In the genomic region with DNA sequence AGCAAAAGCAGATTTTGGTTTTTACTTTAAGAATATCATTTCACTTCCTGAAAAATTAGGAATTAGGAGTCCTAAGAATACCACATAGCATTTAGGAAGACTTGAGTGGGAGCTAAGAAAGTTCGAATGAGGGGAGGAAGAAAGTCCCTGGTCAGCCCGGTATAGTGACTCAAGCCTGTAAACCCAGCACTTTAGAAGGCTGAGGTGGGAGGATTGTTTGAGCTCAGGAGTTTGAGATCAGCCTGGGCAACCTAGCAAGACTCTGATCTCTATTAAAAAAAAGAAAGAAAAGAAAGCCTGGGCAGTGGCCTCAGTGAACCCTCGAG, we compare ENCODE assay signal across 1 cellular context.
A peak's percentile ranks its signal among the peaks of the same experiment; 100 is the strongest.
TF ChIP-seq lines count a peak whose summit lies in the region.
"Not testable (repeated sequence)": the region's sequence is repeated elsewhere in the genome, so short reads cannot be mapped to it uniquely, and the experiment has no call there.

No MANE protein-coding gene starts in this region.

TF ChIP-seq in K562, 482 proteins besides CTCF, POLR2A, EP300 and RAD21:
- TF ChIP-seq BACH1 (tag; IDR thresholded peaks at IDR 0.05) (peak; percentile 26; the same call in 1 of the 2 replicates), MYC (CRISPR knock-in tag; IDR thresholded peaks at IDR 0.05; ENCODE audit: borderline replicate concordance, low read depth) (peak; percentile 17; the same call in 1 of the 2 replicates), FOSL1 (tag; conservative IDR thresholded peaks at IDR 0.05) (peak; percentile 47; the same call in 1 of the 2 replicates)
- not testable (repeated sequence) for TF ChIP-seq MYC (IDR thresholded peaks at IDR 0.05; ENCODE audit: low read depth, low read length)
- TF ChIP-seq, protein P1, sequence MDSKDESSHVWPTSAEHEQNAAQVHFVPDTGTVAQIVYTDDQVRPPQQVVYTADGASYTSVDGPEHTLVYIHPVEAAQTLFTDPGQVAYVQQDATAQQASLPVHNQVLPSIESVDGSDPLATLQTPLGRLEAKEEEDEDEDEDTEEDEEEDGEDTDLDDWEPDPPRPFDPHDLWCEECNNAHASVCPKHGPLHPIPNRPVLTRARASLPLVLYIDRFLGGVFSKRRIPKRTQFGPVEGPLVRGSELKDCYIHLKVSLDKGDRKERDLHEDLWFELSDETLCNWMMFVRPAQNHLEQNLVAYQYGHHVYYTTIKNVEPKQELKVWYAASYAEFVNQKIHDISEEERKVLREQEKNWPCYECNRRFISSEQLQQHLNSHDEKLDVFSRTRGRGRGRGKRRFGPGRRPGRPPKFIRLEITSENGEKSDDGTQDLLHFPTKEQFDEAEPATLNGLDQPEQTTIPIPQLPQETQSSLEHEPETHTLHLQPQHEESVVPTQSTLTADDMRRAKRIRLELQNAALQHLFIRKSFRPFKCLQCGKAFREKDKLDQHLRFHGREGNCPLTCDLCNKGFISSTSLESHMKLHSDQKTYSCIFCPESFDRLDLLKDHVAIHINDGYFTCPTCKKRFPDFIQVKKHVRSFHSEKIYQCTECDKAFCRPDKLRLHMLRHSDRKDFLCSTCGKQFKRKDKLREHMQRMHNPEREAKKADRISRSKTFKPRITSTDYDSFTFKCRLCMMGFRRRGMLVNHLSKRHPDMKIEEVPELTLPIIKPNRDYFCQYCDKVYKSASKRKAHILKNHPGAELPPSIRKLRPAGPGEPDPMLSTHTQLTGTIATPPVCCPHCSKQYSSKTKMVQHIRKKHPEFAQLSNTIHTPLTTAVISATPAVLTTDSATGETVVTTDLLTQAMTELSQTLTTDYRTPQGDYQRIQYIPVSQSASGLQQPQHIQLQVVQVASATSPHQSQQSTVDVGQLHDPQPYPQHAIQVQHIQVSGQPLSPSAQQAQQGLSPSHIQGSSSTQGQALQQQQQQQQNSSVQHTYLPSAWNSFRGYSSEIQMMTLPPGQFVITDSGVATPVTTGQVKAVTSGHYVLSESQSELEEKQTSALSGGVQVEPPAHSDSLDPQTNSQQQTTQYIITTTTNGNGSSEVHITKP (IDR thresholded peaks at IDR 0.05; ENCODE audit: partially characterized antibody) = peak; percentile 14
- TF ChIP-seq, protein P2, sequence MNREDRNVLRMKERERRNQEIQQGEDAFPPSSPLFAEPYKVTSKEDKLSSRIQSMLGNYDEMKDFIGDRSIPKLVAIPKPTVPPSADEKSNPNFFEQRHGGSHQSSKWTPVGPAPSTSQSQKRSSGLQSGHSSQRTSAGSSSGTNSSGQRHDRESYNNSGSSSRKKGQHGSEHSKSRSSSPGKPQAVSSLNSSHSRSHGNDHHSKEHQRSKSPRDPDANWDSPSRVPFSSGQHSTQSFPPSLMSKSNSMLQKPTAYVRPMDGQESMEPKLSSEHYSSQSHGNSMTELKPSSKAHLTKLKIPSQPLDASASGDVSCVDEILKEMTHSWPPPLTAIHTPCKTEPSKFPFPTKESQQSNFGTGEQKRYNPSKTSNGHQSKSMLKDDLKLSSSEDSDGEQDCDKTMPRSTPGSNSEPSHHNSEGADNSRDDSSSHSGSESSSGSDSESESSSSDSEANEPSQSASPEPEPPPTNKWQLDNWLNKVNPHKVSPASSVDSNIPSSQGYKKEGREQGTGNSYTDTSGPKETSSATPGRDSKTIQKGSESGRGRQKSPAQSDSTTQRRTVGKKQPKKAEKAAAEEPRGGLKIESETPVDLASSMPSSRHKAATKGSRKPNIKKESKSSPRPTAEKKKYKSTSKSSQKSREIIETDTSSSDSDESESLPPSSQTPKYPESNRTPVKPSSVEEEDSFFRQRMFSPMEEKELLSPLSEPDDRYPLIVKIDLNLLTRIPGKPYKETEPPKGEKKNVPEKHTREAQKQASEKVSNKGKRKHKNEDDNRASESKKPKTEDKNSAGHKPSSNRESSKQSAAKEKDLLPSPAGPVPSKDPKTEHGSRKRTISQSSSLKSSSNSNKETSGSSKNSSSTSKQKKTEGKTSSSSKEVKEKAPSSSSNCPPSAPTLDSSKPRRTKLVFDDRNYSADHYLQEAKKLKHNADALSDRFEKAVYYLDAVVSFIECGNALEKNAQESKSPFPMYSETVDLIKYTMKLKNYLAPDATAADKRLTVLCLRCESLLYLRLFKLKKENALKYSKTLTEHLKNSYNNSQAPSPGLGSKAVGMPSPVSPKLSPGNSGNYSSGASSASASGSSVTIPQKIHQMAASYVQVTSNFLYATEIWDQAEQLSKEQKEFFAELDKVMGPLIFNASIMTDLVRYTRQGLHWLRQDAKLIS (CRISPR knock-in tag; IDR thresholded peaks at IDR 0.05) = 0 out of 2 replicates have a peak, but pooled peaks have one; percentile 35
TF ChIP-seq in K562: peak in this region for 5; not testable (repeated sequence) for 477.
